Comparison of ENCODE assay signal across 9 cellular contexts in the genomic region with DNA sequence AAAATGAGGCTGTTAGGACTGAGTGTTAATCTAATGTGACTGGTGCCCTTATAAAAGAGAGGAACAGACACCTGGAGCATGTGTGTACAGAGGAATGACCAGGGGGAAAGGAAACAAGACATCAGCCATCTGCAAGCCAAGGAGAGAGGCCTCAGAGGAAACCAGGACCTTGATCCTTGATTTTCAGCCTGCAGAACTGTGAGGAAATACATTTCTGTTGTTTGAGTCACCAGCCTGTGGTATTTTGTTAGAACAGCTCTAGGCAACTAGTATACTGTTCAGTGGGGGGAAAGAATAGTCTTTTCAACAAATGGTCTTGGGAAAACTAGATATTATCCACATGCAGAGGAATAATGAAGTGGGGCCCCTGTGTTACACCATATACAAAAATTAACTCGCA.
DNase-seq lines count a peak whose midpoint lies in the region; ATAC-seq and TF ChIP-seq lines count a peak whose summit lies in the region.
"Had no signal": no experiment of that assay in that cellular context is flagged by ENCODE, and none has a peak within 500 bp of the region (broad histone marks: within the 10 kb centered on the region; RNA-seq: fewer than 3 reads in every experiment).

No MANE protein-coding gene starts in this region.

- peaks cover 3% of the 10 kb centered on the region for H3K4me1 ChIP-seq in mesenchymal stem cell (ENCODE audit: control insufficient read depth, insufficient read depth, low read depth, low read length)

- H2AFZ ChIP-seq in mesenchymal stem cell (ENCODE audit: low read depth, low read length): no peak overlapping the region

- CTCF ChIA-PET in BJ (lab: Yijun Ruan, JAX): interaction anchor here (1.2 kb wide), 1 partner anchor 251 kb away, joined by 3 read pairs; no protein-coding TSS in a partner anchor

- H3K9ac ChIP-seq in mesenchymal stem cell (ENCODE audit: low read length): peak overlapping the region; percentile 69

- no peak for TF ChIP-seq CTCF in BJ (IDR thresholded peaks at IDR 0.05; ENCODE audit: insufficient read depth, low read depth, low read length)

- no peak overlapping the region for H2BK5ac ChIP-seq in mesenchymal stem cell (ENCODE audit: low read depth, low read length, poor library complexity, severe bottlenecking)

- no peak overlapping the region for H2BK15ac ChIP-seq in mesenchymal stem cell (ENCODE audit: low read depth, poor library complexity, severe bottlenecking)

- no peak overlapping the region for H3K14ac ChIP-seq in mesenchymal stem cell (ENCODE audit: low read length in 2 of 2)

- no peak overlapping the region for H4K8ac ChIP-seq in mesenchymal stem cell (ENCODE audit: low read length)

- H3K9me3 ChIP-seq in mesenchymal stem cell (ENCODE audit: control insufficient read depth, low read length): no peaks in the 10 kb centered on the region

- no peak overlapping the region for H3K23ac ChIP-seq in mesenchymal stem cell (ENCODE audit: low read length in 2 of 2)

- peak overlapping the region; percentile 58 for H3K27ac ChIP-seq in mesenchymal stem cell (ENCODE audit: low read length, poor library complexity, severe bottlenecking)

- WGBS in mesenchymal stem cell: 40% methylated on average over 1 of the region's 1 CpG

- DNase-seq in BJ (ENCODE audit: low read depth) (peak; percentile 78), LHCN-M2 (ENCODE audit: low read depth) (peak; percentile 92), brain pericyte (ENCODE audit: low read depth, low spot score) (peak; percentile 13), mesenchymal stem cell (peak; percentile 90), DMS114 treated with DMSO at 0.1 percent for 48 hours (lab: John Stamatoyannopoulos, UW; ENCODE audit: unreplicated experiment) (no peak), DMS153 (lab: John Stamatoyannopoulos, UW) (no peak)
- DNase-seq: MM.1S had no signal

- no peak overlapping the region for H2AK5ac ChIP-seq in mesenchymal stem cell (ENCODE audit: low read length, severe bottlenecking)

- no peaks in the 10 kb centered on the region for H3K27me3 ChIP-seq in BJ (ENCODE audit: control insufficient read depth, insufficient read depth, low read length)
- H3K27me3 ChIP-seq in mesenchymal stem cell (ENCODE audit: control insufficient read depth in 1 of 2, insufficient read depth in 1 of 2, low read length in 2 of 2): no peaks in the 10 kb centered on the region

- no peak overlapping the region for H2BK120ac ChIP-seq in mesenchymal stem cell (ENCODE audit: low read depth, low read length)

- H3K4me2 ChIP-seq in mesenchymal stem cell (ENCODE audit: low read length, poor library complexity, severe bottlenecking): no peak overlapping the region

- no peak for ATAC-seq in HG02610 (IDR thresholded peaks at IDR 0.05; ENCODE audit: unreplicated experiment)
- no peak for ATAC-seq in GM18498 (IDR thresholded peaks at IDR 0.05; ENCODE audit: unreplicated experiment)

- no peak overlapping the region for H2BK12ac ChIP-seq in mesenchymal stem cell (ENCODE audit: low read length in 2 of 2)

- H4K91ac ChIP-seq in mesenchymal stem cell (ENCODE audit: low read length): no peak overlapping the region

- no peak overlapping the region for H3K4ac ChIP-seq in mesenchymal stem cell (ENCODE audit: low read depth in 1 of 2, low read length in 2 of 2)

- POLR2A ChIA-PET in BJ (lab: Charles Lee): no interaction called here

- no peak overlapping the region for H3K18ac ChIP-seq in mesenchymal stem cell (ENCODE audit: low read depth in 1 of 2, low read length in 2 of 2)

- H3K79me1 ChIP-seq in mesenchymal stem cell (replicated peaks; ENCODE audit: low read length, poor library complexity, severe bottlenecking): no peaks in the 10 kb centered on the region

- no peaks in the 10 kb centered on the region for H3K36me3 ChIP-seq in BJ (ENCODE audit: control insufficient read depth, insufficient read depth, low read length)
- no peaks in the 10 kb centered on the region for H3K36me3 ChIP-seq in mesenchymal stem cell (ENCODE audit: control insufficient read depth in 1 of 2, insufficient read depth in 2 of 2, low read depth in 1 of 2, low read length in 2 of 2)

- H3K4me3 ChIP-seq in BJ (ENCODE audit: low read depth, low read length) (no peak overlapping the region), mesenchymal stem cell (ENCODE audit: insufficient read depth in 1 of 2, low read depth in 1 of 2, low read length in 2 of 2) (no peak overlapping the region)

Comparison
In these comparisons a context has a peak if more than half of its experiments do, and no peak if none do; other contexts are left out.
1. DNase-seq: peak in BJ (single experiment), LHCN-M2 (single experiment), brain pericyte (single experiment) and mesenchymal stem cell (single experiment); none in DMS114 treated with DMSO at 0.1 percent for 48 hours (single experiment) and DMS153 (single experiment).